Comparison of ENCODE assay signal across 19 cellular contexts in the genomic region with DNA sequence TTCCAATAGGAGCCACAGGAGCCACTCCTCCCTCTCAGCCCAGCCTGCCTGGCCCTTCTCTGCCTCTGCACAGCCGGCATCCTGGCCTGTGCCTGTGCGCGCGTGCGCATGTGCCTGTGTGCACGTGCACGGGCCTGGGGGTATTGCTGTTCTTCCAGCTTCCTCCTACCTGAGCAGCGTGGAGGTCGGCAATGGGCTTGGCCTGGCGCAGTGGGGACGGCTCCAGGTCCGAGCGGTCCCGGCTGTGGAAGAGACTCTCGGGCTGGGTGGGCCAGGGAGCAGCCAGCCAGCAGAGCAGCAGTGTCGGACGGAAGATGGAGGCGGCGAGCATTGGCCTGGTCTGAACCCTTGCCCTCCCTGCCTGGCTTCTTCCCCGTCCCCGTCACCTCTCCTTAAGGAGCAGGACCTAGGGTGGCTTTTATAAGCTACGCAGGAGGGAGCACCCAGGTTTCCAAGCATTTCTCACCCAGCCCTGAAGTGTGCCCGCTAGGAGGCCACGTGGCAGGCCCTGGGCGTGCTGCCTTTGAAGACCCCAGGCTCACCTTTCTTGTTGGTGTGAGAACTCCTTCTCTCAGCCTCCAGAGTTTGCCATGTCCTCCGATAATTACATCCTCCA. TPM values are rescaled to one million over a fixed set of nuclear protein-coding genes. Genes with fewer than 3 reads are reported as not detected.
DNase-seq lines count a peak whose midpoint lies in the region; ATAC-seq and TF ChIP-seq lines count a peak whose summit lies in the region.
"Had no signal": no experiment of that assay in that cellular context is flagged by ENCODE, and none has a peak within 500 bp of the region (broad histone marks: within the 10 kb centered on the region; RNA-seq: fewer than 3 reads in every experiment).

A gene with protein sequence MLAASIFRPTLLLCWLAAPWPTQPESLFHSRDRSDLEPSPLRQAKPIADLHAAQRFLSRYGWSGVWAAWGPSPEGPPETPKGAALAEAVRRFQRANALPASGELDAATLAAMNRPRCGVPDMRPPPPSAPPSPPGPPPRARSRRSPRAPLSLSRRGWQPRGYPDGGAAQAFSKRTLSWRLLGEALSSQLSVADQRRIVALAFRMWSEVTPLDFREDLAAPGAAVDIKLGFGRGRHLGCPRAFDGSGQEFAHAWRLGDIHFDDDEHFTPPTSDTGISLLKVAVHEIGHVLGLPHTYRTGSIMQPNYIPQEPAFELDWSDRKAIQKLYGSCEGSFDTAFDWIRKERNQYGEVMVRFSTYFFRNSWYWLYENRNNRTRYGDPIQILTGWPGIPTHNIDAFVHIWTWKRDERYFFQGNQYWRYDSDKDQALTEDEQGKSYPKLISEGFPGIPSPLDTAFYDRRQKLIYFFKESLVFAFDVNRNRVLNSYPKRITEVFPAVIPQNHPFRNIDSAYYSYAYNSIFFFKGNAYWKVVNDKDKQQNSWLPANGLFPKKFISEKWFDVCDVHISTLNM (minus strand): TSS at position 331 of the 616 bp plus-strand sequence. CDS start 0 bp downstream, at position 331.

- H3K4me1 ChIP-seq in HCT116 (ENCODE audit: control insufficient read depth in 1 of 2, insufficient read depth in 2 of 2, low read length in 2 of 2) (no peaks in the 10 kb centered on the region), RWPE2 (ENCODE audit: insufficient read depth, poor library complexity, severe bottlenecking) (no peaks in the 10 kb centered on the region), foreskin keratinocyte (no peaks in the 10 kb centered on the region)

- H3K36me3 Mint-ChIP-seq in osteocyte (ENCODE audit: unreplicated experiment), result no peaks in the 10 kb centered on the region
- H3K36me3 Mint-ChIP-seq: CD4-positive, CD25-positive, alpha-beta regulatory T cell had no signal

- no peak within 1 kb of the TSS for H3K4me2 ChIP-seq in HCT116 (ENCODE audit: low read length)
- H3K4me2 ChIP-seq: PC-9 had no signal

- no peak for DNase-seq in HCT116 (ENCODE audit: low read depth, low spot score)
- DNase-seq in RWPE2 (ENCODE audit: low spot score), result no peak
- DNase-seq in foreskin keratinocyte, result no peak
- peak; percentile 84 for DNase-seq in osteocyte (ENCODE audit: extremely low spot score, unreplicated experiment)
- no peak for DNase-seq in left colon
- no peak for DNase-seq in globus pallidus (ENCODE audit: low spot score)
- no peak for DNase-seq in kidney glomerular epithelial cell (lab: John Stamatoyannopoulos, UW)
- DNase-seq: CD4-positive, CD25-positive, alpha-beta regulatory T cell; GOT3; NCI-H1092 treated with DMSO at 0.1 percent for 48 hours; NCI-H1436 treated with DMSO at 0.1 percent for 48 hours; NCI-H1930; NCI-H226; NCI-H510A treated with DMSO at 0.1 percent for 48 hours; NCI-H748 treated with DMSO at 0.1 percent for 48 hours; PC-9 had no signal

- H3K9me3 ChIP-seq in HCT116 (ENCODE audit: control insufficient read depth in 1 of 2, insufficient read depth in 1 of 2, low read depth in 1 of 2, low read length in 2 of 2) (no peaks in the 10 kb centered on the region), RWPE2 (ENCODE audit: severe bottlenecking) (no peaks in the 10 kb centered on the region)

- POLR2A ChIA-PET in HCT116 (lab: Charles Lee), result no interaction called here

- no peak within 1 kb of the TSS for H2AFZ ChIP-seq in HCT116 (ENCODE audit: low read depth, low read length, poor library complexity, severe bottlenecking)
- H2AFZ ChIP-seq: PC-9 had no signal

- no peaks in the 10 kb centered on the region for H3K36me3 ChIP-seq in HCT116 (ENCODE audit: control insufficient read depth in 1 of 2, insufficient read depth in 2 of 2, low read length in 2 of 2)
- no peaks in the 10 kb centered on the region for H3K36me3 ChIP-seq in RWPE2 (ENCODE audit: low read depth)

- no peaks in the 10 kb centered on the region for H4K20me1 ChIP-seq in HCT116 (ENCODE audit: insufficient read depth)

- no peak for TF ChIP-seq POLR2A in HCT116 (IDR thresholded peaks at IDR 0.05; ENCODE audit: borderline replicate concordance, extremely low read depth, insufficient read depth, insufficient read length)

- no TSS peak for BruUV-seq in HCT116 (replicated peaks; lab: Mats Ljungman, UMichigan)

- CTCF ChIA-PET in HCT116 (lab: Charles Lee), result no interaction called here

- intact Hi-C loops in HCT116 (cut with micrococcal nuclease) (no loop called here), left colon (cut with DNase I, micrococcal nuclease) (no loop called here)

- H3K4me3 ChIP-seq in HCT116 (replicated peaks in 1 of 2; ENCODE audit: low read depth in 1 of 2, low read length in 2 of 2) (no peak within 1 kb of the TSS), RWPE2 (ENCODE audit: severe bottlenecking) (no peak within 1 kb of the TSS)
- H3K4me3 ChIP-seq: PC-9 had no signal

- no peak within 1 kb of the TSS for H3K9ac ChIP-seq in HCT116 (ENCODE audit: low read length)

- H3K79me2 ChIP-seq in HCT116 (ENCODE audit: insufficient read depth, low read length), result no peaks in the 10 kb centered on the region

- no peak for TF ChIP-seq RAD21 in HCT116 (IDR thresholded peaks at IDR 0.05; ENCODE audit: low read depth)

- H3K4me3 Mint-ChIP-seq in osteocyte (ENCODE audit: unreplicated experiment), result no peak within 1 kb of the TSS
- H3K4me3 Mint-ChIP-seq: CD4-positive, CD25-positive, alpha-beta regulatory T cell had no signal

- no peaks in the 10 kb centered on the region for H3K9me3 Mint-ChIP-seq in osteocyte (ENCODE audit: unreplicated experiment)
- H3K9me3 Mint-ChIP-seq: CD4-positive, CD25-positive, alpha-beta regulatory T cell had no signal

- H3K27me3 ChIP-seq in HCT116 (ENCODE audit: insufficient read depth, low read length) (no peaks in the 10 kb centered on the region), RWPE2 (ENCODE audit: insufficient read depth, poor library complexity, severe bottlenecking) (peaks cover 12% of the 10 kb centered on the region), foreskin keratinocyte (peaks cover 4% of the 10 kb centered on the region)

- RAD21 ChIA-PET in HCT116 (lab: Charles Lee; ENCODE audit: low non-redundant PET in 1 of 2, low total read pairs in 2 of 2, uncharacterized antibody in 2 of 2, unreplicated experiment in 2 of 2), result no interaction called here

- H3K4me1 Mint-ChIP-seq in osteocyte (ENCODE audit: unreplicated experiment), result no peaks in the 10 kb centered on the region
- H3K4me1 Mint-ChIP-seq: CD4-positive, CD25-positive, alpha-beta regulatory T cell had no signal

- no peaks in the 10 kb centered on the region for H3K9me2 ChIP-seq in HCT116 (ENCODE audit: insufficient read depth)

- H3K27ac ChIP-seq in HCT116 (ENCODE audit: low read depth, low read length) (no peak within 1 kb of the TSS), RWPE2 (ENCODE audit: poor library complexity, severe bottlenecking) (no peak within 1 kb of the TSS), foreskin keratinocyte (no peak within 1 kb of the TSS)
- H3K27ac ChIP-seq: PC-9, RWPE1 had no signal

- ATAC-seq in HCT116 (peak; percentile 35; the same call in 1 of the 2 replicates), RWPE2 (ENCODE audit: low read depth) (0 out of 3 replicates have a peak, but pooled peaks have one; percentile 8), foreskin keratinocyte (peak; percentile 10), left colon (no peak)
- ATAC-seq: SK-N-SH treated with all-trans-retinoic acid at 6 μM for 48 hours had no signal

- TF ChIP-seq CTCF in HCT116 (IDR thresholded peaks at IDR 0.05 in 2 of 3, conservative IDR thresholded peaks at IDR 0.05 in 1 of 3; ENCODE audit: borderline replicate concordance in 1 of 3, insufficient read depth in 1 of 3, low read depth in 2 of 3, low read length in 2 of 3) (no peak), RWPE2 (IDR thresholded peaks at IDR 0.05; ENCODE audit: poor library complexity, severe bottlenecking) (no peak), foreskin keratinocyte (conservative IDR thresholded peaks at IDR 0.05) (no peak), osteocyte (IDR thresholded peaks at IDR 0.05) (no peak)

- no peak within 1 kb of the TSS for H3K27ac Mint-ChIP-seq in osteocyte (ENCODE audit: unreplicated experiment)

- peaks cover 8% of the 10 kb centered on the region for H3K27me3 Mint-ChIP-seq in osteocyte (ENCODE audit: unreplicated experiment)
- H3K27me3 Mint-ChIP-seq: CD4-positive, CD25-positive, alpha-beta regulatory T cell had no signal

TF ChIP-seq in HCT116, 20 proteins besides CTCF, POLR2A, EP300 and RAD21 (continues in another document):
- TF ChIP-seq EZH2 (IDR thresholded peaks at IDR 0.05) (no peak), EGR1 (IDR thresholded peaks at IDR 0.05; ENCODE audit: low read depth) (no peak), EZH2phosphoT487 (IDR thresholded peaks at IDR 0.05; ENCODE audit: borderline replicate concordance) (no peak), YY1 (IDR thresholded peaks at IDR 0.05; ENCODE audit: extremely low read depth, insufficient replicate concordance, low read depth, low read length) (no peak), JUND (IDR thresholded peaks at IDR 0.05) (no peak), ELF1 (IDR thresholded peaks at IDR 0.05; ENCODE audit: borderline replicate concordance, low read depth) (no peak), ZNF274 (IDR thresholded peaks at IDR 0.05; ENCODE audit: low read depth, low read length) (no peak), CEBPB (IDR thresholded peaks at IDR 0.05; ENCODE audit: low read depth) (no peak), POLR2AphosphoS5 (IDR thresholded peaks at IDR 0.05; ENCODE audit: low read depth, low read length) (no peak)
- TF ChIP-seq, protein P1, sequence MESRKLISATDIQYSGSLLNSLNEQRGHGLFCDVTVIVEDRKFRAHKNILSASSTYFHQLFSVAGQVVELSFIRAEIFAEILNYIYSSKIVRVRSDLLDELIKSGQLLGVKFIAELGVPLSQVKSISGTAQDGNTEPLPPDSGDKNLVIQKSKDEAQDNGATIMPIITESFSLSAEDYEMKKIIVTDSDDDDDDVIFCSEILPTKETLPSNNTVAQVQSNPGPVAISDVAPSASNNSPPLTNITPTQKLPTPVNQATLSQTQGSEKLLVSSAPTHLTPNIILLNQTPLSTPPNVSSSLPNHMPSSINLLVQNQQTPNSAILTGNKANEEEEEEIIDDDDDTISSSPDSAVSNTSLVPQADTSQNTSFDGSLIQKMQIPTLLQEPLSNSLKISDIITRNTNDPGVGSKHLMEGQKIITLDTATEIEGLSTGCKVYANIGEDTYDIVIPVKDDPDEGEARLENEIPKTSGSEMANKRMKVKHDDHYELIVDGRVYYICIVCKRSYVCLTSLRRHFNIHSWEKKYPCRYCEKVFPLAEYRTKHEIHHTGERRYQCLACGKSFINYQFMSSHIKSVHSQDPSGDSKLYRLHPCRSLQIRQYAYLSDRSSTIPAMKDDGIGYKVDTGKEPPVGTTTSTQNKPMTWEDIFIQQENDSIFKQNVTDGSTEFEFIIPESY (IDR thresholded peaks at IDR 0.05; ENCODE audit: extremely low read depth, insufficient replicate concordance, low read length), result no peak
- TF ChIP-seq, protein P2, sequence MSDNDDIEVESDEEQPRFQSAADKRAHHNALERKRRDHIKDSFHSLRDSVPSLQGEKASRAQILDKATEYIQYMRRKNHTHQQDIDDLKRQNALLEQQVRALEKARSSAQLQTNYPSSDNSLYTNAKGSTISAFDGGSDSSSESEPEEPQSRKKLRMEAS (IDR thresholded peaks at IDR 0.05), result no peak

RNA-seq across cellular contexts. Expression of the gene that starts here (rescaled TPM):
- total RNA-seq in HCT116 (2021; ENCODE audit: unreplicated experiment) (not detected), foreskin keratinocyte (not detected in 2 replicates), osteocyte (0.18 TPM in 1 of 2 replicates, not detected in the other), left colon (not detected)
- 0.03 TPM in 1 of 2 replicates, not detected in the other for polyA plus RNA-seq in HCT116 (2012)
- polyA plus RNA-seq in foreskin keratinocyte, result not detected in 2 replicates
- total RNA-seq: PC-9 had no signal
- polyA plus RNA-seq: BJ had no signal

Comparison
In these comparisons a context has a peak if more than half of its experiments do, and no peak if none do; other contexts are left out.
1. Peak in ATAC-seq in HCT116; RNA of the gene not detected or under 1 TPM.
2. Peak in ATAC-seq in foreskin keratinocyte; RNA of the gene not detected or under 1 TPM.
3. Peak in DNase-seq in osteocyte; RNA of the gene not detected or under 1 TPM.